Comparison of ENCODE assay signal across 1 cellular context in genomic region chr15:25345943-25346342, GRCh38.
TF ChIP-seq lines count a peak whose summit lies in the region.

No MANE protein-coding gene starts in this region.

TF ChIP-seq in GM23338, 12 proteins besides CTCF, POLR2A, EP300 and RAD21 (continued from another document):
- no peak for TF ChIP-seq REST (IDR thresholded peaks at IDR 0.05; ENCODE audit: unreplicated experiment)
- TF ChIP-seq EZH2phosphoT487 (IDR thresholded peaks at IDR 0.05; ENCODE audit: unreplicated experiment): no peak
